Comparison of ENCODE assay signal across 15 cellular contexts in the genomic region with DNA sequence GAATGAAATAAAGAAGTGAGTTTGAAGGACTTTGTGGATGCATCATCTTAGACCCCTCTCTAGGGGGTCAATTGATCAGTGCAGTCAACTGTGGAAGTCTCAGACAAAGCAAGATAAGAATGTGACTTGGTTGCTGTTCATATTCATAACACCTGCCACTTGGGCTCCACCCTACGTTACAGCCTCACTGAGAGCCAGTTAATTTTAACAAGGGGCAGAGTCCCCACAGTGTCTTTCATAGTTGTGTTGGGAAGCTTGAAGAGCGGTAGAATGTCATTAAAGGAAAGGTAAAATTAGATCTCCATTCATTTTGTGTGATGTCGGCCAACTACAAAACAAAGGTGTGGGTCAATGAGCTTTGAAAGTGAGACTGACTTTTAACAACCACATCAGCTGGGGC.
DNase-seq lines count a peak whose midpoint lies in the region; ATAC-seq and TF ChIP-seq lines count a peak whose summit lies in the region.
"Had no signal": no experiment of that assay in that cellular context is flagged by ENCODE, and none has a peak within 500 bp of the region (broad histone marks: within the 10 kb centered on the region; RNA-seq: fewer than 3 reads in every experiment).

No MANE protein-coding gene starts in this region.

- TF ChIP-seq CTCF in transverse colon (IDR thresholded peaks at IDR 0.05) = no peak
- no peak for TF ChIP-seq CTCF in progenitor cell of endocrine pancreas (IDR thresholded peaks at IDR 0.05; ENCODE audit: unreplicated experiment)

- H3K27me3 ChIP-seq in BLaER1 = no peaks in the 10 kb centered on the region
- H3K27me3 ChIP-seq in transverse colon = no peaks in the 10 kb centered on the region

- in situ Hi-C loops in transverse colon (cut with MboI; ENCODE audit: low pct_ligation_motif_present in 1 of 4, low pct_unique_long_range_greater_than_20kb in 1 of 4, low sequenced_read_pairs in 3 of 4) = no loop called here

- intact Hi-C loops in left colon (cut with DNase I, micrococcal nuclease) (no loop called here), transverse colon (cut with DNase I; ENCODE audit: low total_unique reads) (no loop called here)

- TF ChIP-seq POLR2A in transverse colon (IDR thresholded peaks at IDR 0.05) = no peak

- peak; percentile 50 for DNase-seq in NCI-H146 (lab: John Stamatoyannopoulos, UW)
- peak; percentile 27 to 31 for DNase-seq in left colon
- DNase-seq in transverse colon = peak; percentile 40
- no peak for DNase-seq in D341Med (ENCODE audit: low spot score)
- no peak for DNase-seq in progenitor cell of endocrine pancreas (ENCODE audit: low spot score, unreplicated experiment)
- DNase-seq: C1 segment of cervical spinal cord; CD4-positive, CD25-positive, alpha-beta regulatory T cell; DND-41; EL; GM23248; IMR-90 had no signal

- H3K4me3 Mint-ChIP-seq in progenitor cell of endocrine pancreas (ENCODE audit: low read depth) = no peak overlapping the region
- H3K4me3 Mint-ChIP-seq: B cell had no signal

- TF ChIP-seq EP300 in transverse colon (IDR thresholded peaks at IDR 0.05; ENCODE audit: low read depth) = no peak

- peaks cover under 1% of the 10 kb centered on the region for H3K4me1 Mint-ChIP-seq in progenitor cell of endocrine pancreas (ENCODE audit: low read depth)
- H3K4me1 Mint-ChIP-seq: B cell; CD4-positive, CD25-positive, alpha-beta regulatory T cell had no signal

- H3K4me1 ChIP-seq in BLaER1 = peaks cover 14% of the 10 kb centered on the region
- H3K4me1 ChIP-seq in transverse colon = peaks cover 0 to 12% (median under 1%) of the 10 kb centered on the region in 4 donors
- H3K4me1 ChIP-seq: HAP-1 had no signal

- no peaks in the 10 kb centered on the region for H4K20me1 ChIP-seq in BLaER1

- no peak overlapping the region for H3K27ac Mint-ChIP-seq in progenitor cell of endocrine pancreas
- H3K27ac Mint-ChIP-seq: B cell; CD4-positive, CD25-positive, alpha-beta regulatory T cell had no signal

- H3K27ac ChIP-seq in BLaER1 (no peak overlapping the region), transverse colon (no peak overlapping the region)
- H3K27ac ChIP-seq: GM23248 had no signal

- ATAC-seq in left colon = peak; percentile 99
- ATAC-seq: K562 had no signal

- peak overlapping the region; percentile 23; the same call in 1 of the 2 replicates for H3K4me2 ChIP-seq in BLaER1

- WGBS in transverse colon (ENCODE audit: low coverage in 1 of 2), 2 donors = 50 to 57% methylated on average over 2 to 3 of the region's 3 CpGs

- H3K36me3 Mint-ChIP-seq in progenitor cell of endocrine pancreas (ENCODE audit: insufficient read depth) = no peaks in the 10 kb centered on the region
- H3K36me3 Mint-ChIP-seq: CD4-positive, CD25-positive, alpha-beta regulatory T cell had no signal

- no peaks in the 10 kb centered on the region for H3K9me3 Mint-ChIP-seq in progenitor cell of endocrine pancreas (ENCODE audit: low read depth)

- H3K4me3 ChIP-seq in BLaER1 = no peak overlapping the region
- no peak overlapping the region for H3K4me3 ChIP-seq in transverse colon
- H3K4me3 ChIP-seq: GM23248, HAP-1, K562 had no signal

- H3K9me3 ChIP-seq in BLaER1 = peaks cover 22% of the 10 kb centered on the region
- H3K9me3 ChIP-seq in transverse colon = no peaks in the 10 kb centered on the region
- H3K9me3 ChIP-seq: HAP-1 had no signal

- no peaks in the 10 kb centered on the region for H3K36me3 ChIP-seq in BLaER1
- no peaks in the 10 kb centered on the region for H3K36me3 ChIP-seq in transverse colon
- H3K36me3 ChIP-seq: HAP-1 had no signal

- H3K27me3 Mint-ChIP-seq in progenitor cell of endocrine pancreas = peaks cover 6% of the 10 kb centered on the region

- H3K9ac ChIP-seq in BLaER1 = no peak overlapping the region
- H3K9ac ChIP-seq: GM23248 had no signal

Comparison
In these comparisons a context has a peak if more than half of its experiments do, and no peak if none do; other contexts are left out.
1. DNase-seq: peak in NCI-H146 (single experiment), left colon (2 of 2) and transverse colon (single experiment); none in D341Med (single experiment) and progenitor cell of endocrine pancreas (single experiment).